8 cellular contexts compared by ENCODE assay signal in the genomic region with DNA sequence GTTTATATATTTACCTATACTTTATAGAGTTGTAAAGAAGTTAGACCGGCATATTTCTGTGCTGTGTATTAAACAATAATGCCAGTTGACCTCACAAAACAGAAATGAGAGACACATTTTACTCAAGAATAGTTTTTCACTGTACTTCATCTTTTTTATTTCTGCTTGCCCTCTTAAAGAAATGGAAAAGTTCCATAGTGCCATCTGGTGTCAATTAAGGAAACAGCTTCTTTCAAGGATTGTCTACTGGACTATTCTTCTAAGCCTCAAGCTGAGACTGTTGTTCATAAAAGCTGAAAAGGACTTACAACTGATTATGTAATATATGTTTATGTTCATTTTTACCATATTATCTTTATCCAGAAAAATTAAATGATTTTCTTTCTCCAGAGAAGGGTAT.
DNase-seq lines count a peak whose midpoint lies in the region; ATAC-seq and TF ChIP-seq lines count a peak whose summit lies in the region.

No MANE protein-coding gene starts in this region.

- no peak overlapping the region for H3K9ac ChIP-seq in OCI-LY1 (ENCODE audit: low read length)

- ATAC-seq in HG02884 (IDR thresholded peaks at IDR 0.05; ENCODE audit: unreplicated experiment) (peak; percentile 60), GM21723 (IDR thresholded peaks at IDR 0.05; ENCODE audit: unreplicated experiment) (no peak)

- no peak overlapping the region for H3K4me2 ChIP-seq in OCI-LY1 (ENCODE audit: low read length)

- no peak overlapping the region for H3K27ac Mint-ChIP-seq in CD14-positive monocyte

- H3K27me3 Mint-ChIP-seq in CD14-positive monocyte (ENCODE audit: low read depth in 3 of 3) = peaks cover 0 to 1% (median 0%) of the 10 kb centered on the region in 3 donors

- no peaks in the 10 kb centered on the region for H3K36me3 Mint-ChIP-seq in CD14-positive monocyte

- no peak overlapping the region for H2AFZ ChIP-seq in OCI-LY1 (ENCODE audit: low read length)

- TF ChIP-seq CTCF in BJ (IDR thresholded peaks at IDR 0.05; ENCODE audit: insufficient read depth, low read depth, low read length) (peak; percentile 43; the same call in 1 of the 2 replicates), OCI-LY1 (IDR thresholded peaks at IDR 0.05; ENCODE audit: low read length) (peak; percentile 58), fibroblast of villous mesenchyme (IDR thresholded peaks at IDR 0.05; ENCODE audit: insufficient read depth, low read depth, low read length) (peak; percentile 49), CD14-positive monocyte (IDR thresholded peaks at IDR 0.05) (no peak)

- H3K4me3 Mint-ChIP-seq in CD14-positive monocyte = no peak overlapping the region

- CTCF ChIA-PET in BJ (lab: Yijun Ruan, JAX) = interaction anchor here (1.2 kb wide), 1 partner anchor 1071 kb away, joined by 6 read pairs; no protein-coding TSS in a partner anchor

- no peaks in the 10 kb centered on the region for H3K9me2 ChIP-seq in OCI-LY1 (ENCODE audit: low read depth, low read length)

- no peak overlapping the region for H3K27ac ChIP-seq in OCI-LY1 (ENCODE audit: low read depth, low read length, poor library complexity, severe bottlenecking)

- no peaks in the 10 kb centered on the region for H3K9me3 Mint-ChIP-seq in CD14-positive monocyte

- DNase-seq in BJ (ENCODE audit: low read depth) (no peak), fibroblast of villous mesenchyme (ENCODE audit: low read depth) (peak; percentile 54), CD14-positive monocyte (ENCODE audit: low spot score) (no peak), NCI-H226 (no peak)
- DNase-seq in activated CD8-positive, alpha-beta memory T cell treated with anti-CD3 and anti-CD28 coated beads for 24 hours = no peak

- no peak overlapping the region for H3K4me3 ChIP-seq in BJ (ENCODE audit: low read depth, low read length)
- no peak overlapping the region for H3K4me3 ChIP-seq in OCI-LY1 (ENCODE audit: low read depth, low read length, poor library complexity, severe bottlenecking)
- H3K4me3 ChIP-seq in fibroblast of villous mesenchyme (ENCODE audit: low read depth, low read length) = no peak overlapping the region

- no peaks in the 10 kb centered on the region for H3K9me3 ChIP-seq in OCI-LY1 (ENCODE audit: low read length)

- no peaks in the 10 kb centered on the region for H3K4me1 ChIP-seq in OCI-LY1 (ENCODE audit: insufficient read depth, low read length, severe bottlenecking)

- no peaks in the 10 kb centered on the region for H4K20me1 ChIP-seq in OCI-LY1 (ENCODE audit: insufficient read depth, low read length)

- intact Hi-C loops in CD14-positive monocyte (cut with micrococcal nuclease) = no loop called here

- H3F3A ChIP-seq in OCI-LY1 (ENCODE audit: insufficient read depth, low read length) = no peaks in the 10 kb centered on the region

- no peaks in the 10 kb centered on the region for H3K27me3 ChIP-seq in BJ (ENCODE audit: control insufficient read depth, insufficient read depth, low read length)
- no peaks in the 10 kb centered on the region for H3K27me3 ChIP-seq in OCI-LY1 (ENCODE audit: insufficient read depth, low read length)

- H3K36me3 ChIP-seq in BJ (ENCODE audit: control insufficient read depth, insufficient read depth, low read length) = no peaks in the 10 kb centered on the region
- no peaks in the 10 kb centered on the region for H3K36me3 ChIP-seq in OCI-LY1 (ENCODE audit: insufficient read depth, low read length)

- no peaks in the 10 kb centered on the region for H3K79me2 ChIP-seq in OCI-LY1 (ENCODE audit: insufficient read depth, low read length)

- POLR2A ChIA-PET in BJ (lab: Charles Lee) = no interaction called here

- no peaks in the 10 kb centered on the region for H3K4me1 Mint-ChIP-seq in CD14-positive monocyte
